Comparison of ENCODE assay signal across 20 cellular contexts in genomic region chr6:148544421-148544820, GRCh38.
DNase-seq lines count a peak whose midpoint lies in the region; ATAC-seq and TF ChIP-seq lines count a peak whose summit lies in the region.
"Had no signal": no experiment of that assay in that cellular context is flagged by ENCODE, and none has a peak within 500 bp of the region (broad histone marks: within the 10 kb centered on the region; RNA-seq: fewer than 3 reads in every experiment).

No MANE protein-coding gene starts in this region.

- H3K27ac ChIP-seq in esophagus muscularis mucosa (replicated peaks in 1 of 4) (no peak overlapping the region), trophoblast cell (ENCODE audit: low read depth, low read length) (no peak overlapping the region), substantia nigra (ENCODE audit: low read depth, low read length, poor library complexity, severe bottlenecking) (peak overlapping the region; percentile 14)
- H3K27ac ChIP-seq: 22Rv1; A549; BLaER1 treated with 17β-estradiol and CSF1 and Interleukin-3, amounts not matched to agents 10 nM and 100 nM; C4-2B had no signal

- peak; percentile 40 to 41 for ATAC-seq in natural killer cell treated with Interleukin-12 subunit alpha and Interleukin-12 subunit beta and Interleukin-15 and Interleukin-18, amount 100 ng/mL, for 72 hours
- no peak for ATAC-seq in natural killer cell
- ATAC-seq: A549; CD8-positive, alpha-beta T cell had no signal

- H3K27me3 ChIP-seq in esophagus muscularis mucosa (no peaks in the 10 kb centered on the region), trophoblast cell (ENCODE audit: insufficient read depth, low read length) (no peaks in the 10 kb centered on the region)
- H3K27me3 ChIP-seq: BLaER1 treated with 17β-estradiol and CSF1 and Interleukin-3, amounts not matched to agents 10 nM and 100 nM had no signal

- H3K4me1 ChIP-seq in esophagus muscularis mucosa (peaks cover 0 to 7% (median 0%) of the 10 kb centered on the region in 4 donors), trophoblast cell (ENCODE audit: control insufficient read depth in 1 of 2, insufficient read depth in 2 of 2, low read length in 2 of 2) (no peaks in the 10 kb centered on the region)
- H3K4me1 ChIP-seq: A549, Caco-2 had no signal

- H4K91ac ChIP-seq in trophoblast cell (ENCODE audit: low read depth, low read length) = no peak overlapping the region

- no peak overlapping the region for H2BK5ac ChIP-seq in trophoblast cell (ENCODE audit: low read depth, low read length, poor library complexity)

- H3K79me1 ChIP-seq in trophoblast cell (ENCODE audit: low read length) = no peaks in the 10 kb centered on the region

- H3K9ac ChIP-seq in trophoblast cell (ENCODE audit: low read length) = no peak overlapping the region
- H3K9ac ChIP-seq: BLaER1 treated with 17β-estradiol and CSF1 and Interleukin-3, amounts not matched to agents 10 nM and 100 nM had no signal

- H3K36me3 Mint-ChIP-seq in natural killer cell treated with Interleukin-12 subunit alpha and Interleukin-12 subunit beta and Interleukin-15 and Interleukin-18, amount 100 ng/mL, for 72 hours = no peaks in the 10 kb centered on the region
- H3K36me3 Mint-ChIP-seq in natural killer cell (no peaks in the 10 kb centered on the region), progenitor cell of endocrine pancreas (ENCODE audit: insufficient read depth) (peaks cover 29% of the 10 kb centered on the region)
- H3K36me3 Mint-ChIP-seq: CD8-positive, alpha-beta T cell had no signal

- intact Hi-C loops in natural killer cell (cut with micrococcal nuclease) (no loop called here), esophagus muscularis mucosa (cut with DNase I) (no loop called here)

- no peak overlapping the region for H3K14ac ChIP-seq in trophoblast cell (ENCODE audit: low read length)

- H3K9me3 Mint-ChIP-seq in natural killer cell treated with Interleukin-12 subunit alpha and Interleukin-12 subunit beta and Interleukin-15 and Interleukin-18, amount 100 ng/mL, for 72 hours = no peaks in the 10 kb centered on the region
- H3K9me3 Mint-ChIP-seq in natural killer cell (no peaks in the 10 kb centered on the region), progenitor cell of endocrine pancreas (ENCODE audit: low read depth) (no peaks in the 10 kb centered on the region)
- H3K9me3 Mint-ChIP-seq: CD4-positive, alpha-beta T cell; CD8-positive, alpha-beta T cell had no signal

- 95% methylated on average over 7 of the region's 17 CpGs for WGBS in esophagus muscularis mucosa
- WGBS in trophoblast cell (ENCODE audit: extremely low coverage, insufficient coverage, insufficient read length) = no CpG with 5 or more reads among the region's 17 CpGs

- H4K12ac ChIP-seq in trophoblast cell (ENCODE audit: low read depth, low read length) = peak overlapping the region; percentile 4

- TF ChIP-seq EP300 in esophagus muscularis mucosa (IDR thresholded peaks at IDR 0.05) = no peak

- no peaks in the 10 kb centered on the region for H3K9me3 ChIP-seq in esophagus muscularis mucosa
- no peaks in the 10 kb centered on the region for H3K9me3 ChIP-seq in trophoblast cell (ENCODE audit: insufficient read depth, low read depth, low read length)
- H3K9me3 ChIP-seq: A549, Caco-2 had no signal

- no peak overlapping the region for H2AFZ ChIP-seq in trophoblast cell (ENCODE audit: insufficient read depth, low read length, poor library complexity)

- H2AK5ac ChIP-seq in trophoblast cell (ENCODE audit: low read length) = no peak overlapping the region

- H3K4me3 Mint-ChIP-seq in natural killer cell treated with Interleukin-12 subunit alpha and Interleukin-12 subunit beta and Interleukin-15 and Interleukin-18, amount 100 ng/mL, for 72 hours = no peak overlapping the region
- no peak overlapping the region for H3K4me3 Mint-ChIP-seq in natural killer cell
- no peak overlapping the region for H3K4me3 Mint-ChIP-seq in progenitor cell of endocrine pancreas (ENCODE audit: low read depth)
- H3K4me3 Mint-ChIP-seq: B cell; CD4-positive, alpha-beta T cell; CD8-positive, alpha-beta T cell had no signal

- H3K4ac ChIP-seq in trophoblast cell (ENCODE audit: low read depth, low read length) = no peak overlapping the region

- H3K36me3 ChIP-seq in esophagus muscularis mucosa = peaks cover 51 to 100% (median 89%) of the 10 kb centered on the region in 4 donors
- H3K36me3 ChIP-seq in trophoblast cell (ENCODE audit: control insufficient read depth in 1 of 2, insufficient read depth in 2 of 2, low read length in 2 of 2) = peaks cover 27 to 41% of the 10 kb centered on the region in 2 experiments

- H3K4me1 Mint-ChIP-seq in natural killer cell treated with Interleukin-12 subunit alpha and Interleukin-12 subunit beta and Interleukin-15 and Interleukin-18, amount 100 ng/mL, for 72 hours (ENCODE audit: low read depth in 2 of 2) = no peaks in the 10 kb centered on the region
- H3K4me1 Mint-ChIP-seq in natural killer cell (no peaks in the 10 kb centered on the region), progenitor cell of endocrine pancreas (ENCODE audit: low read depth) (no peaks in the 10 kb centered on the region)
- H3K4me1 Mint-ChIP-seq: B cell had no signal

- H3K23ac ChIP-seq in trophoblast cell (ENCODE audit: low read length) = no peak overlapping the region

- DNase-seq in natural killer cell treated with Interleukin-12 subunit alpha and Interleukin-12 subunit beta and Interleukin-15 and Interleukin-18, amount 100 ng/mL, for 72 hours (ENCODE audit: low spot score) = no peak
- no peak for DNase-seq in natural killer cell
- peak; percentile 75 for DNase-seq in esophagus muscularis mucosa (ENCODE audit: extremely low spot score)
- no peak for DNase-seq in trophoblast cell
- DNase-seq in substantia nigra (lab: John Stamatoyannopoulos, UW) = peak in 4 of 49 donors; percentile 22 to 31 (median 25)
- no peak for DNase-seq in progenitor cell of endocrine pancreas (ENCODE audit: low spot score, unreplicated experiment)
- no peak for DNase-seq in NCI-H2081 treated with DMSO at 0.1 percent for 48 hours (lab: John Stamatoyannopoulos, UW)
- DNase-seq in stimulated activated CD4-positive, alpha-beta T cell treated with anti-CD3 and anti-CD28 coated beads, Interleukin-12 subunit alpha, Interleukin-12 subunit beta, amount 100 ng/mL, for 4 hours = no peak
- DNase-seq: AML-193; Caco-2; Calu3; CD4-positive, alpha-beta T cell; CD8-positive, alpha-beta T cell; DMS79 treated with DMSO at 0.1 percent for 48 hours; GF-D8 had no signal

- no peak overlapping the region for H2BK12ac ChIP-seq in trophoblast cell (ENCODE audit: low read length)

- H2BK120ac ChIP-seq in trophoblast cell (ENCODE audit: insufficient read depth, low read length, poor library complexity) = no peak overlapping the region

- H3K27ac Mint-ChIP-seq in natural killer cell treated with Interleukin-12 subunit alpha and Interleukin-12 subunit beta and Interleukin-15 and Interleukin-18, amount 100 ng/mL, for 72 hours = no peak overlapping the region
- H3K27ac Mint-ChIP-seq in natural killer cell = no peak overlapping the region
- no peak overlapping the region for H3K27ac Mint-ChIP-seq in progenitor cell of endocrine pancreas
- H3K27ac Mint-ChIP-seq: B cell; CD4-positive, alpha-beta T cell; CD8-positive, alpha-beta T cell had no signal

- H3K4me3 ChIP-seq in esophagus muscularis mucosa (no peak overlapping the region), trophoblast cell (ENCODE audit: low read depth, low read length) (no peak overlapping the region)
- H3K4me3 ChIP-seq: A549; BLaER1 treated with 17β-estradiol and CSF1 and Interleukin-3, amounts not matched to agents 10 nM and 100 nM had no signal

- H3K4me2 ChIP-seq in trophoblast cell (ENCODE audit: low read length) = no peak overlapping the region
- H3K4me2 ChIP-seq: A549; BLaER1 treated with 17β-estradiol and CSF1 and Interleukin-3, amounts not matched to agents 10 nM and 100 nM had no signal

- H3K27me3 Mint-ChIP-seq in natural killer cell treated with Interleukin-12 subunit alpha and Interleukin-12 subunit beta and Interleukin-15 and Interleukin-18, amount 100 ng/mL, for 72 hours = peaks cover 8 to 19% of the 10 kb centered on the region in 2 donors
- H3K27me3 Mint-ChIP-seq in natural killer cell (ENCODE audit: low read depth in 2 of 2) (peaks cover 4 to 15% of the 10 kb centered on the region in 2 donors), progenitor cell of endocrine pancreas (no peaks in the 10 kb centered on the region)

- no peak overlapping the region for H3K18ac ChIP-seq in trophoblast cell (ENCODE audit: low read length)

- H4K8ac ChIP-seq in trophoblast cell (ENCODE audit: low read depth, low read length) = no peak overlapping the region

- no peak for TF ChIP-seq POLR2A in esophagus muscularis mucosa (IDR thresholded peaks at IDR 0.05; ENCODE audit: low read depth)

- TF ChIP-seq CTCF in natural killer cell (IDR thresholded peaks at IDR 0.05) (no peak), esophagus muscularis mucosa (IDR thresholded peaks at IDR 0.05) (no peak), progenitor cell of endocrine pancreas (IDR thresholded peaks at IDR 0.05; ENCODE audit: unreplicated experiment) (no peak)

- no peaks in the 10 kb centered on the region for H3K79me2 ChIP-seq in trophoblast cell (ENCODE audit: control insufficient read depth, insufficient read depth, low read length, poor library complexity)

Comparison
In these comparisons a context has a peak if more than half of its experiments do, and no peak if none do; other contexts are left out.
1. ATAC-seq: peak in natural killer cell treated with Interleukin-12 subunit alpha and Interleukin-12 subunit beta and Interleukin-15 and Interleukin-18, amount 100 ng/mL, for 72 hours (2 of 2); none in natural killer cell (0 of 3).